Comparison of ENCODE assay signal across 8 cellular contexts in genomic region chr3:108818404-108818803, GRCh38. TPM values are rescaled to one million over a fixed set of nuclear protein-coding genes. Genes with fewer than 3 reads are reported as not detected.
DNase-seq lines count a peak whose midpoint lies in the region; ATAC-seq and TF ChIP-seq lines count a peak whose summit lies in the region.

No MANE protein-coding gene starts in this region.

- TF ChIP-seq CTCF in upper lobe of right lung (IDR thresholded peaks at IDR 0.05) (peak; percentile 20), tibial artery (IDR thresholded peaks at IDR 0.05) (no peak)

- no peaks in the 10 kb centered on the region for H3K9me3 ChIP-seq in upper lobe of right lung
- no peaks in the 10 kb centered on the region for H3K9me3 ChIP-seq in tibial artery

- DNase-seq in NCI-H2081 (lab: John Stamatoyannopoulos, UW) (peak; percentile 13 to 44), NCI-H2081 treated with DMSO at 0.1 percent for 48 hours (lab: John Stamatoyannopoulos, UW) (no peak), NCI-H2029 (lab: John Stamatoyannopoulos, UW) (peak; percentile 5), foreskin melanocyte (peak; percentile 18), upper lobe of right lung (no peak), tibial artery (no peak)
- peak; percentile 56 to 68 for DNase-seq in activated CD4-positive, alpha-beta T cell treated with anti-CD3 and anti-CD28 coated beads, Interleukin-2, amount 50 U/mL, for 48 hours

- H3K4me1 ChIP-seq in upper lobe of right lung (no peaks in the 10 kb centered on the region), tibial artery (no peaks in the 10 kb centered on the region)

- ATAC-seq in HG02678 (IDR thresholded peaks at IDR 0.05; ENCODE audit: unreplicated experiment) = peak; percentile 63
- ATAC-seq in upper lobe of right lung = peak; percentile 42

- no peaks in the 10 kb centered on the region for H3K27me3 ChIP-seq in upper lobe of right lung
- H3K27me3 ChIP-seq in tibial artery = no peaks in the 10 kb centered on the region

- intact Hi-C loops in upper lobe of right lung (cut with DNase I) = no loop called here
- intact Hi-C loops in tibial artery (cut with DNase I; ENCODE audit: low total_unique reads) = no loop called here

- H3K4me3 ChIP-seq in upper lobe of right lung (no peak overlapping the region), tibial artery (no peak overlapping the region)

- no peaks in the 10 kb centered on the region for H3K36me3 ChIP-seq in upper lobe of right lung
- no peaks in the 10 kb centered on the region for H3K36me3 ChIP-seq in tibial artery

- H3K27ac ChIP-seq in upper lobe of right lung = no peak overlapping the region
- H3K27ac ChIP-seq in tibial artery = no peak overlapping the region

RNA-seq across cellular contexts. Expression of gene TRAT1, which starts 4.2 kb away (rescaled TPM):
- total RNA-seq in upper lobe of right lung = 1.1 TPM

Comparison
In these comparisons a context has a peak if more than half of its experiments do, and no peak if none do; other contexts are left out.
1. DNase-seq: peak in NCI-H2081 (2 of 2), NCI-H2029 (single experiment), activated CD4-positive, alpha-beta T cell treated with anti-CD3 and anti-CD28 coated beads, Interleukin-2, amount 50 U/mL, for 48 hours (2 of 2) and foreskin melanocyte (single experiment); none in NCI-H2081 treated with DMSO at 0.1 percent for 48 hours (single experiment), upper lobe of right lung (single experiment) and tibial artery (0 of 2).